1 cellular context compared by ENCODE assay signal in the genomic region with DNA sequence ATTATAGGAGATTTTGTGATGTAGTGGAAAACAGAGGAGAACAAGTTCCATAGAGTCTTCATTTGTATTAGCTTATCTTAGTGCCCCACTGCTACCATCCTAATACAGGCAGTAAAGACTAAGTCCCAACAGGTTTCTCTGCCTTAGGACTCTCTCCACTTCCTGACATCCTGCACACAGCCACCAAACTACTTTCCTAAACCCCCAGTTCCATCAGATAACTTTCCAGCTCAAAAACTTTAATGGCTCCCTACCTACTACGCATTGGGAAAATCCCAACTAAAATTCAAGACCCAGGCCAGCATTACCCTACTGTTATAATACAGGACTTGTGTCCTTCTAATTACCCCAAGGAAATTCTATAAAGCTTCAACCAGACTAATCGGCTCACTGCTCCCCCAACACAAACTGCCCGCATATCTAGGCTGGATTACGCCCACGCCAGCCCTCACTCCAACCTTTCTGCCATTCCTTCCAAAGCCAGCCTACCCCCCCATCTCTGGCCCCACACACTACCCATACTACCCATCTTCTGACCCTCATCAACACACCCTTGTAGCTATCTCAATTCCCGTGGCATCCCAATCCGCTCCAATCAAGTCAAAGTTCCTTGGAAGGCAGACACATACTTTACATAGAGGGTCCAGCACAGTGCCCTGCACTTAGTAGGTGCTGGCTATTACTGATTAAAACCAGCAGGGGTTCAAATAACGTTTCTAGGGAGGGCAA.
A peak's percentile ranks its signal among the peaks of the same experiment; 100 is the strongest.
TF ChIP-seq lines count a peak whose summit lies in the region.

No MANE protein-coding gene starts in this region.

TF ChIP-seq in HepG2, 621 proteins besides CTCF, POLR2A, EP300 and RAD21:
- TF ChIP-seq, protein P1, sequence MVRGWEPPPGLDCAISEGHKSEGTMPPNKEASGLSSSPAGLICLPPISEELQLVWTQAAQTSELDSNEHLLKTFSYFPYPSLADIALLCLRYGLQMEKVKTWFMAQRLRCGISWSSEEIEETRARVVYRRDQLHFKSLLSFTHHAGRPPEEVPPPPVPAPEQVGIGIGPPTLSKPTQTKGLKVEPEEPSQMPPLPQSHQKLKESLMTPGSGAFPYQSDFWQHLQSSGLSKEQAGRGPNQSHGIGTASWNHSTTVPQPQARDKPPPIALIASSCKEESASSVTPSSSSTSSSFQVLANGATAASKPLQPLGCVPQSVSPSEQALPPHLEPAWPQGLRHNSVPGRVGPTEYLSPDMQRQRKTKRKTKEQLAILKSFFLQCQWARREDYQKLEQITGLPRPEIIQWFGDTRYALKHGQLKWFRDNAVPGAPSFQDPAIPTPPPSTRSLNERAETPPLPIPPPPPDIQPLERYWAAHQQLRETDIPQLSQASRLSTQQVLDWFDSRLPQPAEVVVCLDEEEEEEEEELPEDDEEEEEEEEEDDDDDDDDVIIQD (CRISPR knock-in tag; IDR thresholded peaks at IDR 0.05; ENCODE audit: low read depth), result no peak
- no peak for TF ChIP-seq ZNF792 (CRISPR knock-in tag; IDR thresholded peaks at IDR 0.05)
- no peak for TF ChIP-seq IRX3 (CRISPR knock-in tag; IDR thresholded peaks at IDR 0.05; ENCODE audit: borderline replicate concordance, low read depth)
- TF ChIP-seq, protein P2, sequence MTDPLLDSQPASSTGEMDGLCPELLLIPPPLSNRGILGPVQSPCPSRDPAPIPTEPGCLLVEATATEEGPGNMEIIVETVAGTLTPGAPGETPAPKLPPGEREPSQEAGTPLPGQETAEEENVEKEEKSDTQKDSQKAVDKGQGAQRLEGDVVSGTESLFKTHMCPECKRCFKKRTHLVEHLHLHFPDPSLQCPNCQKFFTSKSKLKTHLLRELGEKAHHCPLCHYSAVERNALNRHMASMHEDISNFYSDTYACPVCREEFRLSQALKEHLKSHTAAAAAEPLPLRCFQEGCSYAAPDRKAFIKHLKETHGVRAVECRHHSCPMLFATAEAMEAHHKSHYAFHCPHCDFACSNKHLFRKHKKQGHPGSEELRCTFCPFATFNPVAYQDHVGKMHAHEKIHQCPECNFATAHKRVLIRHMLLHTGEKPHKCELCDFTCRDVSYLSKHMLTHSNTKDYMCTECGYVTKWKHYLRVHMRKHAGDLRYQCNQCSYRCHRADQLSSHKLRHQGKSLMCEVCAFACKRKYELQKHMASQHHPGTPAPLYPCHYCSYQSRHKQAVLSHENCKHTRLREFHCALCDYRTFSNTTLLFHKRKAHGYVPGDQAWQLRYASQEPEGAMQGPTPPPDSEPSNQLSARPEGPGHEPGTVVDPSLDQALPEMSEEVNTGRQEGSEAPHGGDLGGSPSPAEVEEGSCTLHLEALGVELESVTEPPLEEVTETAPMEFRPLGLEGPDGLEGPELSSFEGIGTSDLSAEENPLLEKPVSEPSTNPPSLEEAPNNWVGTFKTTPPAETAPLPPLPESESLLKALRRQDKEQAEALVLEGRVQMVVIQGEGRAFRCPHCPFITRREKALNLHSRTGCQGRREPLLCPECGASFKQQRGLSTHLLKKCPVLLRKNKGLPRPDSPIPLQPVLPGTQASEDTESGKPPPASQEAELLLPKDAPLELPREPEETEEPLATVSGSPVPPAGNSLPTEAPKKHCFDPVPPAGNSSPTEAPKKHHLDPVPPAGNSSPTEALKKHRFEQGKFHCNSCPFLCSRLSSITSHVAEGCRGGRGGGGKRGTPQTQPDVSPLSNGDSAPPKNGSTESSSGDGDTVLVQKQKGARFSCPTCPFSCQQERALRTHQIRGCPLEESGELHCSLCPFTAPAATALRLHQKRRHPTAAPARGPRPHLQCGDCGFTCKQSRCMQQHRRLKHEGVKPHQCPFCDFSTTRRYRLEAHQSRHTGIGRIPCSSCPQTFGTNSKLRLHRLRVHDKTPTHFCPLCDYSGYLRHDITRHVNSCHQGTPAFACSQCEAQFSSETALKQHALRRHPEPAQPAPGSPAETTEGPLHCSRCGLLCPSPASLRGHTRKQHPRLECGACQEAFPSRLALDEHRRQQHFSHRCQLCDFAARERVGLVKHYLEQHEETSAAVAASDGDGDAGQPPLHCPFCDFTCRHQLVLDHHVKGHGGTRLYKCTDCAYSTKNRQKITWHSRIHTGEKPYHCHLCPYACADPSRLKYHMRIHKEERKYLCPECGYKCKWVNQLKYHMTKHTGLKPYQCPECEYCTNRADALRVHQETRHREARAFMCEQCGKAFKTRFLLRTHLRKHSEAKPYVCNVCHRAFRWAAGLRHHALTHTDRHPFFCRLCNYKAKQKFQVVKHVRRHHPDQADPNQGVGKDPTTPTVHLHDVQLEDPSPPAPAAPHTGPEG (CRISPR knock-in tag; IDR thresholded peaks at IDR 0.05), result no peak
- TF ChIP-seq ARNTL (CRISPR knock-in tag; IDR thresholded peaks at IDR 0.05), result no peak
- TF ChIP-seq GMEB1 (CRISPR knock-in tag; IDR thresholded peaks at IDR 0.05; ENCODE audit: borderline replicate concordance), result no peak
- TF ChIP-seq SAP130 (CRISPR knock-in tag; IDR thresholded peaks at IDR 0.05; ENCODE audit: low read depth), result no peak
- TF ChIP-seq ZNF446 (CRISPR knock-in tag; IDR thresholded peaks at IDR 0.05), result 0 out of 2 replicates have a peak, but pooled peaks have one; percentile 31
- TF ChIP-seq ERF (CRISPR knock-in tag; IDR thresholded peaks at IDR 0.05), result no peak
- TF ChIP-seq ZKSCAN1 (IDR thresholded peaks at IDR 0.05; ENCODE audit: low read length), result peak; percentile 90
- no peak for TF ChIP-seq MAZ (IDR thresholded peaks at IDR 0.05; ENCODE audit: borderline replicate concordance, low read depth, low read length)
- no peak for TF ChIP-seq MAZ (CRISPR knock-in tag; IDR thresholded peaks at IDR 0.05; ENCODE audit: low read depth)
- TF ChIP-seq, protein P3, sequence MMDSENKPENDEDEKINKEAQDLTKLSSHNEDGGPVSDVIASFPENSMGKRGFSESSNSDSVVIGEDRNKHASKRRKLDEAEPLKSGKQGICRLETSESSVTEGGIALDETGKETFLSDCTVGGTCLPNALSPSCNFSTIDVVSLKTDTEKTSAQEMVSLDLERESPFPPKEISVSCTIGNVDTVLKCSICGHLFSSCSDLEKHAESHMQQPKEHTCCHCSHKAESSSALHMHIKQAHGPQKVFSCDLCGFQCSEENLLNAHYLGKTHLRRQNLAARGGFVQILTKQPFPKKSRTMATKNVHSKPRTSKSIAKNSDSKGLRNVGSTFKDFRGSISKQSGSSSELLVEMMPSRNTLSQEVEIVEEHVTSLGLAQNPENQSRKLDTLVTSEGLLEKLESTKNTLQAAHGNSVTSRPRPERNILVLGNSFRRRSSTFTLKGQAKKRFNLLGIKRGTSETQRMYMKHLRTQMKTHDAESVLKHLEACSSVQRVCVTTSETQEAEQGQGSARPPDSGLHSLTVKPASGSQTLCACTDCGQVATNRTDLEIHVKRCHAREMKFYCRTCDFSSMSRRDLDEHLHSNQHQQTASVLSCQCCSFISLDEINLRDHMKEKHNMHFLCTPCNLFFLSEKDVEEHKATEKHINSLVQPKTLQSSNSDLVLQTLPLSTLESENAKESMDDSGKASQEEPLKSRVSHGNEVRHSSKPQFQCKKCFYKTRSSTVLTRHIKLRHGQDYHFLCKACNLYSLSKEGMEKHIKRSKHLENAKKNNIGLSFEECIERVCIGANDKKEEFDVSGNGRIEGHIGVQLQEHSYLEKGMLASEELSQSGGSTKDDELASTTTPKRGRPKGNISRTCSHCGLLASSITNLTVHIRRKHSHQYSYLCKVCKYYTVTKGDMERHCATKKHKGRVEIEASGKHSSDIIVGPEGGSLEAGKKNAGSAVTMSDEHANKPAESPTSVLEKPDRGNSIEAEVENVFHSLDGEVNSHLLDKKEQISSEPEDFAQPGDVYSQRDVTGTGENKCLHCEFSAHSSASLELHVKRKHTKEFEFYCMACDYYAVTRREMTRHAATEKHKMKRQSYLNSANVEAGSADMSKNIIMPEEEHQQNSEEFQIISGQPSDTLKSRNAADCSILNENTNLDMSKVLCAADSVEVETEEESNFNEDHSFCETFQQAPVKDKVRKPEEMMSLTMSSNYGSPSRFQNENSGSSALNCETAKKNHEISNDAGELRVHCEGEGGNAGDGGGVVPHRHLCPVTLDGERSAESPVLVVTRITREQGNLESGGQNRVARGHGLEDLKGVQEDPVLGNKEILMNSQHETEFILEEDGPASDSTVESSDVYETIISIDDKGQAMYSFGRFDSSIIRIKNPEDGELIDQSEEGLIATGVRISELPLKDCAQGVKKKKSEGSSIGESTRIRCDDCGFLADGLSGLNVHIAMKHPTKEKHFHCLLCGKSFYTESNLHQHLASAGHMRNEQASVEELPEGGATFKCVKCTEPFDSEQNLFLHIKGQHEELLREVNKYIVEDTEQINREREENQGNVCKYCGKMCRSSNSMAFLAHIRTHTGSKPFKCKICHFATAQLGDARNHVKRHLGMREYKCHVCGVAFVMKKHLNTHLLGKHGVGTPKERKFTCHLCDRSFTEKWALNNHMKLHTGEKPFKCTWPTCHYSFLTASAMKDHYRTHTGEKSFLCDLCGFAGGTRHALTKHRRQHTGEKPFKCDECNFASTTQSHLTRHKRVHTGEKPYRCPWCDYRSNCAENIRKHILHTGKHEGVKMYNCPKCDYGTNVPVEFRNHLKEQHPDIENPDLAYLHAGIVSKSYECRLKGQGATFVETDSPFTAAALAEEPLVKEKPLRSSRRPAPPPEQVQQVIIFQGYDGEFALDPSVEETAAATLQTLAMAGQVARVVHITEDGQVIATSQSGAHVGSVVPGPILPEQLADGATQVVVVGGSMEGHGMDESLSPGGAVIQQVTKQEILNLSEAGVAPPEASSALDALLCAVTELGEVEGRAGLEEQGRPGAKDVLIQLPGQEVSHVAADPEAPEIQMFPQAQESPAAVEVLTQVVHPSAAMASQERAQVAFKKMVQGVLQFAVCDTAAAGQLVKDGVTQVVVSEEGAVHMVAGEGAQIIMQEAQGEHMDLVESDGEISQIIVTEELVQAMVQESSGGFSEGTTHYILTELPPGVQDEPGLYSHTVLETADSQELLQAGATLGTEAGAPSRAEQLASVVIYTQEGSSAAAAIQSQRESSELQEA (CRISPR knock-in tag; IDR thresholded peaks at IDR 0.05; ENCODE audit: not compliant biosample characterization), result no peak
- 0 out of 2 replicates have a peak, but pooled peaks have one; percentile 21 for TF ChIP-seq HBP1 (CRISPR knock-in tag; IDR thresholded peaks at IDR 0.05; ENCODE audit: low read depth)
- TF ChIP-seq RBAK (CRISPR knock-in tag; IDR thresholded peaks at IDR 0.05), result no peak
